ENCODE assay signal across 24 cellular contexts in genomic region chr10:61959814-61960213, GRCh38. TPM values are rescaled to one million over a fixed set of nuclear protein-coding genes. Genes with fewer than 3 reads are reported as not detected.
A peak's percentile ranks its signal among the peaks of the same experiment; 100 is the strongest.
DNase-seq lines count a peak whose midpoint lies in the region; ATAC-seq and TF ChIP-seq lines count a peak whose summit lies in the region.
"Had no signal": no experiment of that assay in that cellular context is flagged by ENCODE, and none has a peak within 500 bp of the region (broad histone marks: within the 10 kb centered on the region; RNA-seq: fewer than 3 reads in every experiment).

No MANE protein-coding gene starts in this region.

- no peak for TF ChIP-seq CTCF in activated CD8-positive, alpha-beta T cell treated with anti-CD3 and anti-CD28 coated beads for 36 hours (IDR thresholded peaks at IDR 0.05)
- no peak for TF ChIP-seq CTCF in DOHH2 (IDR thresholded peaks at IDR 0.05; ENCODE audit: low read depth, low read length, poor library complexity, severe bottlenecking)

- H4K20me1 ChIP-seq in DOHH2 (ENCODE audit: control insufficient read depth, insufficient read depth, low read depth, low read length): no peaks in the 10 kb centered on the region

- no peaks in the 10 kb centered on the region for H3K27me3 ChIP-seq in DOHH2 (ENCODE audit: control insufficient read depth, low read length)
- H3K27me3 ChIP-seq: transverse colon had no signal

- H3K27ac Mint-ChIP-seq in activated CD8-positive, alpha-beta T cell treated with anti-CD3 and anti-CD28 coated beads for 36 hours: peak overlapping the region; percentile 60
- H3K27ac Mint-ChIP-seq in activated CD8-positive, alpha-beta T cell treated with anti-CD3 and anti-CD28 coated beads, Interleukin-2, amount 10 ng/mL, durations not matched to agents 7 days and 5 days: no peak overlapping the region
- peak overlapping the region in 5 of 6 donors; percentile 48 to 82 (median 75) for H3K27ac Mint-ChIP-seq in naive B cell

- CTCF ChIA-PET in activated CD8-positive, alpha-beta T cell treated with anti-CD3 and anti-CD28 coated beads for 36 hours (lab: Charles Lee): no interaction called here
- CTCF ChIA-PET in activated CD8-positive, alpha-beta T cell treated with anti-CD3 and anti-CD28 coated beads, Interleukin-2, amount 10 ng/mL, durations not matched to agents 7 days and 5 days (lab: Charles Lee): no interaction called here

- H3K27ac ChIP-seq in DOHH2 (ENCODE audit: low read depth, low read length): peak overlapping the region; percentile 94
- H3K27ac ChIP-seq: HL-60, parathyroid adenoma, WERI-Rb-1 had no signal

- peaks cover 74% of the 10 kb centered on the region for H3K79me2 ChIP-seq in DOHH2 (ENCODE audit: control insufficient read depth, low read length)
- H3K79me2 ChIP-seq: parathyroid adenoma had no signal

- peaks cover 100% of the 10 kb centered on the region for H3K4me1 ChIP-seq in DOHH2 (ENCODE audit: control insufficient read depth, low read length)
- H3K4me1 ChIP-seq: parathyroid adenoma had no signal

- no peaks in the 10 kb centered on the region for H3K9me3 Mint-ChIP-seq in activated CD8-positive, alpha-beta T cell treated with anti-CD3 and anti-CD28 coated beads for 36 hours
- no peaks in the 10 kb centered on the region for H3K9me3 Mint-ChIP-seq in activated CD8-positive, alpha-beta T cell treated with anti-CD3 and anti-CD28 coated beads, Interleukin-2, amount 10 ng/mL, durations not matched to agents 7 days and 5 days (ENCODE audit: insufficient read depth)
- no peaks in the 10 kb centered on the region for H3K9me3 Mint-ChIP-seq in naive B cell

- H3K9me3 ChIP-seq in DOHH2 (ENCODE audit: control insufficient read depth, insufficient read depth, low read length): no peaks in the 10 kb centered on the region
- H3K9me3 ChIP-seq: HAP-1, SK-N-SH, transverse colon had no signal

- H3K4me3 ChIP-seq in DOHH2 (ENCODE audit: low read length): peak overlapping the region; percentile 40
- H3K4me3 ChIP-seq: HAP-1, transverse colon had no signal

- in situ Hi-C loops in SK-MEL-5 (cut with HindIII; ENCODE audit: low pct_unique_long_range_greater_than_20kb, low sequenced_read_pairs): no loop called here

- no peaks in the 10 kb centered on the region for H3K9me2 ChIP-seq in DOHH2 (replicated peaks; ENCODE audit: control insufficient read depth, low read length)
- H3K9me2 ChIP-seq: SK-N-SH had no signal

- no peaks in the 10 kb centered on the region for H3K27me3 Mint-ChIP-seq in activated CD8-positive, alpha-beta T cell treated with anti-CD3 and anti-CD28 coated beads for 36 hours
- no peaks in the 10 kb centered on the region for H3K27me3 Mint-ChIP-seq in activated CD8-positive, alpha-beta T cell treated with anti-CD3 and anti-CD28 coated beads, Interleukin-2, amount 10 ng/mL, durations not matched to agents 7 days and 5 days (ENCODE audit: low read depth)
- H3K27me3 Mint-ChIP-seq in naive B cell: no peaks in the 10 kb centered on the region

- peak overlapping the region; percentile 82 for H3K4me2 ChIP-seq in DOHH2 (ENCODE audit: low read length)
- H3K4me2 ChIP-seq: SK-N-SH had no signal

- H3K36me3 ChIP-seq in DOHH2 (ENCODE audit: control insufficient read depth, low read length): peaks cover 71% of the 10 kb centered on the region
- H3K36me3 ChIP-seq: transverse colon, WERI-Rb-1 had no signal

- H3K4me3 Mint-ChIP-seq in activated CD8-positive, alpha-beta T cell treated with anti-CD3 and anti-CD28 coated beads for 36 hours: no peak overlapping the region
- no peak overlapping the region for H3K4me3 Mint-ChIP-seq in activated CD8-positive, alpha-beta T cell treated with anti-CD3 and anti-CD28 coated beads, Interleukin-2, amount 10 ng/mL, durations not matched to agents 7 days and 5 days
- H3K4me3 Mint-ChIP-seq in naive B cell: peak overlapping the region in 4 of 8 donors; percentile 12 to 41 (median 18)

- no peak for DNase-seq in activated CD8-positive, alpha-beta T cell treated with anti-CD3 and anti-CD28 coated beads for 36 hours
- no peak for DNase-seq in activated CD8-positive, alpha-beta T cell treated with anti-CD3 and anti-CD28 coated beads, Interleukin-2, amount 10 ng/mL, durations not matched to agents 7 days and 5 days
- DNase-seq in SK-MEL-5 (ENCODE audit: low read depth, low spot score) (peak; percentile 63), naive B cell (no peak), retina (no peak), SW 1271 (lab: John Stamatoyannopoulos, UW) (no peak), DMS79 treated with DMSO at 0.1 percent for 48 hours (lab: John Stamatoyannopoulos, UW) (no peak)
- DNase-seq: activated naive CD4-positive, alpha-beta T cell treated with anti-CD3 and anti-CD28 coated beads, Interleukin-2, amount 50 U/mL, for 16 hours; AML-193; DND-41; kidney; NCI-H1092 treated with DMSO at 0.1 percent for 48 hours; NCI-H187 treated with DMSO at 0.1 percent for 48 hours; NCI-H526 treated with DMSO at 0.1 percent for 48 hours; SK-N-SH; stimulated activated CD4-positive, alpha-beta T cell treated with anti-CD3 and anti-CD28 coated beads, Interleukin-4, amount 100 ng/mL, for 4 hours; stimulated activated naive CD8-positive, alpha-beta T cell treated with anti-CD3 and anti-CD28 coated beads, Interleukin-15, Interleukin-2, amounts not matched to agents 100 U/mL and 50 U/mL, for 24 hours; transverse colon; WERI-Rb-1 had no signal

- POLR2A ChIA-PET in activated CD8-positive, alpha-beta T cell treated with anti-CD3 and anti-CD28 coated beads for 36 hours (lab: Charles Lee): interaction anchor here (0.6 kb wide), 1 partner anchor 57 kb away, joined by 4 read pairs; no protein-coding TSS in a partner anchor
- POLR2A ChIA-PET in activated CD8-positive, alpha-beta T cell treated with anti-CD3 and anti-CD28 coated beads, Interleukin-2, amount 10 ng/mL, durations not matched to agents 7 days and 5 days (lab: Charles Lee): interaction anchor here (4.5 kb wide), 1 partner anchor 58 kb away, joined by 47 read pairs; the partner anchor contains the start of gene ARID5B

- H3K4me1 Mint-ChIP-seq in activated CD8-positive, alpha-beta T cell treated with anti-CD3 and anti-CD28 coated beads for 36 hours (ENCODE audit: low read depth): peaks cover 79% of the 10 kb centered on the region
- H3K4me1 Mint-ChIP-seq in activated CD8-positive, alpha-beta T cell treated with anti-CD3 and anti-CD28 coated beads, Interleukin-2, amount 10 ng/mL, durations not matched to agents 7 days and 5 days (ENCODE audit: low read depth): peaks cover 59% of the 10 kb centered on the region
- H3K4me1 Mint-ChIP-seq in naive B cell: peaks cover 65 to 90% (median 87%) of the 10 kb centered on the region in 3 donors

- ATAC-seq in activated CD8-positive, alpha-beta T cell treated with anti-CD3 and anti-CD28 coated beads for 36 hours: no peak
- no peak for ATAC-seq in activated CD8-positive, alpha-beta T cell treated with anti-CD3 and anti-CD28 coated beads, Interleukin-2, amount 10 ng/mL, durations not matched to agents 7 days and 5 days
- ATAC-seq in naive B cell (ENCODE audit: low read depth in 2 of 2): no peak
- ATAC-seq: sciatic nerve; stimulated activated naive CD8-positive, alpha-beta T cell treated with anti-CD3 and anti-CD28 coated beads, Interleukin-15, Interleukin-2, amounts not matched to agents 100 U/mL and 50 U/mL, for 24 hours had no signal

- intact Hi-C loops in activated CD8-positive, alpha-beta T cell treated with anti-CD3 and anti-CD28 coated beads for 36 hours (cut with micrococcal nuclease): no loop called here

- peaks cover 66% of the 10 kb centered on the region for H3K36me3 Mint-ChIP-seq in activated CD8-positive, alpha-beta T cell treated with anti-CD3 and anti-CD28 coated beads for 36 hours (ENCODE audit: low read depth)
- H3K36me3 Mint-ChIP-seq in activated CD8-positive, alpha-beta T cell treated with anti-CD3 and anti-CD28 coated beads, Interleukin-2, amount 10 ng/mL, durations not matched to agents 7 days and 5 days (ENCODE audit: low read depth): peaks cover 55% of the 10 kb centered on the region
- H3K36me3 Mint-ChIP-seq in naive B cell: peaks cover 21 to 32% of the 10 kb centered on the region in 2 donors

- peaks cover 42% of the 10 kb centered on the region for H3F3A ChIP-seq in DOHH2 (ENCODE audit: control insufficient read depth, insufficient read depth)

RNA-seq across cellular contexts. Expression of gene ARID5B, which starts 58.3 kb away (rescaled TPM):
- total RNA-seq in activated CD8-positive, alpha-beta T cell treated with anti-CD3 and anti-CD28 coated beads for 36 hours: 10 to 100 TPM; 26.7 to 28.3 TPM
- 10 to 100 TPM; 18.0 to 21.6 TPM for total RNA-seq in activated CD8-positive, alpha-beta T cell treated with anti-CD3 and anti-CD28 coated beads, Interleukin-2, amount 10 ng/mL, durations not matched to agents 7 days and 5 days
- 17.1 and 17.5 TPM in 2 replicates for total RNA-seq in SK-MEL-5 (2014; rRNA removed; shearing (Covaris generic))
- polyA plus RNA-seq in SK-MEL-5 (2015; cell fraction: cytosol; rRNA removed): 5.1 and 7.4 TPM in 2 replicates
- 6.0 and 7.0 TPM in 2 replicates for polyA plus RNA-seq in SK-MEL-5 (2015; cell fraction: nucleus; rRNA removed)
- 100 to 1,000 TPM in 5 of 6 donors, 10 to 100 TPM in 1; 68.6 to 165 (median 122) TPM for polyA plus RNA-seq in naive B cell (ENCODE audit: low read depth in 6 of 6)
